30 cellular contexts compared by ENCODE assay signal in genomic region chrY:20813459-20813858, GRCh38. TPM values are rescaled to one million over a fixed set of nuclear protein-coding genes. Genes with fewer than 3 reads are reported as not detected.
A peak's percentile ranks its signal among the peaks of the same experiment; 100 is the strongest.
DNase-seq lines count a peak whose midpoint lies in the region; ATAC-seq and TF ChIP-seq lines count a peak whose summit lies in the region.
"Had no signal": no experiment of that assay in that cellular context is flagged by ENCODE, and none has a peak within 500 bp of the region (broad histone marks: within the 10 kb centered on the region; RNA-seq: fewer than 3 reads in every experiment).

No MANE protein-coding gene starts in this region.

- no peak overlapping the region for H3K27ac ChIP-seq in thyroid gland
- H3K27ac ChIP-seq: C4-2B, GM23248, psoas muscle, SJCRH30, upper lobe of left lung had no signal

- DNase-seq in stimulated activated CD4-positive, alpha-beta T cell treated with anti-CD3 and anti-CD28 coated beads, Interleukin-1b, Interleukin-23, amount 100 ng/mL, for 48 hours: peak; percentile 1
- no peak for DNase-seq in stimulated activated CD4-positive, alpha-beta T cell treated with anti-CD3 and anti-CD28 coated beads, Interleukin-15, amount 100 ng/mL, for 24 hours
- no peak for DNase-seq in T-helper 17 cell
- DNase-seq in activated naive CD8-positive, alpha-beta T cell treated with anti-CD3 and anti-CD28 coated beads for 36 hours: no peak
- no peak for DNase-seq in thyroid gland
- DNase-seq in NK-92 (lab: John Stamatoyannopoulos, UW; ENCODE audit: unreplicated experiment): no peak
- DNase-seq: central memory CD4-positive, alpha-beta T cell; DMS79 treated with DMSO at 0.1 percent for 48 hours; endodermal cell; GF-D8; GM23248; mammary epithelial cell; NCI-H1092; NCI-H187; NCI-H2171; NCI-H510A; psoas muscle; RPMI8226; SJCRH30; stimulated activated CD4-positive, alpha-beta T cell treated with anti-CD3 and anti-CD28 coated beads, Interleukin-4, amount 100 ng/mL, for 1 hour; substantia nigra; upper lobe of left lung had no signal

- TF ChIP-seq POLR2A in thyroid gland (IDR thresholded peaks at IDR 0.05): no peak

- peaks cover 10% of the 10 kb centered on the region for H3K4me1 Mint-ChIP-seq in T-helper 17 cell
- peaks cover 11% of the 10 kb centered on the region for H3K4me1 Mint-ChIP-seq in activated naive CD8-positive, alpha-beta T cell treated with anti-CD3 and anti-CD28 coated beads for 36 hours
- H3K4me1 Mint-ChIP-seq: endodermal cell, nephron had no signal

- no peak for TF ChIP-seq CTCF in thyroid gland (IDR thresholded peaks at IDR 0.05)

- H3K4me3 ChIP-seq in thyroid gland (replicated peaks in 1 of 3): no peak overlapping the region
- H3K4me3 ChIP-seq: GM23248, psoas muscle, SJCRH30, upper lobe of left lung had no signal

- no peaks in the 10 kb centered on the region for H3K4me1 ChIP-seq in thyroid gland
- H3K4me1 ChIP-seq: psoas muscle, SJCRH30, upper lobe of left lung had no signal

- H3K27me3 Mint-ChIP-seq in T-helper 17 cell: no peaks in the 10 kb centered on the region
- no peaks in the 10 kb centered on the region for H3K27me3 Mint-ChIP-seq in activated naive CD8-positive, alpha-beta T cell treated with anti-CD3 and anti-CD28 coated beads for 36 hours
- H3K27me3 Mint-ChIP-seq: dendritic cell treated with granulocyte-macrophage colony-stimulating factor and Interleukin-4, amounts not matched to agents 40 ng/mL and 50 ng/mL, for 4 days had no signal

- H3K36me3 Mint-ChIP-seq in T-helper 17 cell (ENCODE audit: low read depth): no peaks in the 10 kb centered on the region
- H3K36me3 Mint-ChIP-seq in activated naive CD8-positive, alpha-beta T cell treated with anti-CD3 and anti-CD28 coated beads for 36 hours: no peaks in the 10 kb centered on the region

- WGBS in thyroid gland, 2 donors: 92 to 96% methylated on average over 1 of the region's 1 CpG

- no peaks in the 10 kb centered on the region for H3K27me3 ChIP-seq in thyroid gland
- H3K27me3 ChIP-seq: SJCRH30, upper lobe of left lung had no signal

- peak; percentile 21 for ATAC-seq in T-helper 17 cell
- no peak for ATAC-seq in GM19463 (IDR thresholded peaks at IDR 0.05; ENCODE audit: unreplicated experiment)
- ATAC-seq: psoas muscle, sciatic nerve had no signal

- no peaks in the 10 kb centered on the region for H3K36me3 ChIP-seq in thyroid gland
- H3K36me3 ChIP-seq: SJCRH30, upper lobe of left lung had no signal

- H3K27ac Mint-ChIP-seq in T-helper 17 cell: no peak overlapping the region
- H3K27ac Mint-ChIP-seq in activated naive CD8-positive, alpha-beta T cell treated with anti-CD3 and anti-CD28 coated beads for 36 hours: peak overlapping the region; percentile 77
- H3K27ac Mint-ChIP-seq: dendritic cell treated with granulocyte-macrophage colony-stimulating factor and Interleukin-4, amounts not matched to agents 40 ng/mL and 50 ng/mL, for 4 days; endodermal cell; nephron had no signal

- intact Hi-C loops in thyroid gland (cut with DNase I): no loop called here

- H3K4me3 Mint-ChIP-seq in T-helper 17 cell: no peak overlapping the region
- no peak overlapping the region for H3K4me3 Mint-ChIP-seq in activated naive CD8-positive, alpha-beta T cell treated with anti-CD3 and anti-CD28 coated beads for 36 hours
- H3K4me3 Mint-ChIP-seq: dendritic cell treated with granulocyte-macrophage colony-stimulating factor and Interleukin-4, amounts not matched to agents 40 ng/mL and 50 ng/mL, for 4 days; endodermal cell; nephron had no signal

- H3K9me3 Mint-ChIP-seq in activated naive CD8-positive, alpha-beta T cell treated with anti-CD3 and anti-CD28 coated beads for 36 hours: peaks cover 2% of the 10 kb centered on the region
- H3K9me3 Mint-ChIP-seq: dendritic cell treated with granulocyte-macrophage colony-stimulating factor and Interleukin-4, amounts not matched to agents 40 ng/mL and 50 ng/mL, for 4 days; endodermal cell; nephron had no signal

- H3K9me3 ChIP-seq in T-helper 17 cell (ENCODE audit: control insufficient read depth, low read length, poor library complexity, severe bottlenecking): no peaks in the 10 kb centered on the region
- H3K9me3 ChIP-seq in thyroid gland: no peaks in the 10 kb centered on the region
- H3K9me3 ChIP-seq: psoas muscle, SJCRH30, upper lobe of left lung had no signal

RNA-seq across cellular contexts. Expression of gene RPS4Y2, which starts 57.6 kb away (rescaled TPM):
- total RNA-seq in T-helper 17 cell: not detected
- not detected for total RNA-seq in activated naive CD8-positive, alpha-beta T cell treated with anti-CD3 and anti-CD28 coated beads for 36 hours
- total RNA-seq in thyroid gland: not detected
- total RNA-seq: endodermal cell, GM23248, HT-29, mammary epithelial cell, OCI-LY7, omental fat pad, psoas muscle, sciatic nerve, SJCRH30, upper lobe of left lung had no signal
